Comparison of ENCODE assay signal across 1 cellular context in genomic region chr3:133897547-133897946, GRCh38.
TF ChIP-seq lines count a peak whose summit lies in the region.

No MANE protein-coding gene starts in this region.

TF ChIP-seq in WTC11, 78 proteins besides CTCF, POLR2A, EP300 and RAD21 (continued from another document):
- TF ChIP-seq, protein P1, sequence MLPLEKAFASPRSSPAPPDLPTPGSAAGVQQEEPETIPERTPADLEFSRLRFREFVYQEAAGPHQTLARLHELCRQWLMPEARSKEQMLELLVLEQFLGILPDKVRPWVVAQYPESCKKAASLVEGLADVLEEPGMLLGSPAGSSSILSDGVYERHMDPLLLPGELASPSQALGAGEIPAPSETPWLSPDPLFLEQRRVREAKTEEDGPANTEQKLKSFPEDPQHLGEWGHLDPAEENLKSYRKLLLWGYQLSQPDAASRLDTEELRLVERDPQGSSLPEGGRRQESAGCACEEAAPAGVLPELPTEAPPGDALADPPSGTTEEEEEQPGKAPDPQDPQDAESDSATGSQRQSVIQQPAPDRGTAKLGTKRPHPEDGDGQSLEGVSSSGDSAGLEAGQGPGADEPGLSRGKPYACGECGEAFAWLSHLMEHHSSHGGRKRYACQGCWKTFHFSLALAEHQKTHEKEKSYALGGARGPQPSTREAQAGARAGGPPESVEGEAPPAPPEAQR (CRISPR knock-in tag; IDR thresholded peaks at IDR 0.05): no peak
- no peak for TF ChIP-seq ZBTB21 (CRISPR knock-in tag; IDR thresholded peaks at IDR 0.05; ENCODE audit: borderline replicate concordance)
- TF ChIP-seq, protein P2, sequence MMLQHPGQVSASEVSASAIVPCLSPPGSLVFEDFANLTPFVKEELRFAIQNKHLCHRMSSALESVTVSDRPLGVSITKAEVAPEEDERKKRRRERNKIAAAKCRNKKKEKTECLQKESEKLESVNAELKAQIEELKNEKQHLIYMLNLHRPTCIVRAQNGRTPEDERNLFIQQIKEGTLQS (CRISPR knock-in tag; conservative IDR thresholded peaks at IDR 0.05): no peak
- TF ChIP-seq, protein P3, sequence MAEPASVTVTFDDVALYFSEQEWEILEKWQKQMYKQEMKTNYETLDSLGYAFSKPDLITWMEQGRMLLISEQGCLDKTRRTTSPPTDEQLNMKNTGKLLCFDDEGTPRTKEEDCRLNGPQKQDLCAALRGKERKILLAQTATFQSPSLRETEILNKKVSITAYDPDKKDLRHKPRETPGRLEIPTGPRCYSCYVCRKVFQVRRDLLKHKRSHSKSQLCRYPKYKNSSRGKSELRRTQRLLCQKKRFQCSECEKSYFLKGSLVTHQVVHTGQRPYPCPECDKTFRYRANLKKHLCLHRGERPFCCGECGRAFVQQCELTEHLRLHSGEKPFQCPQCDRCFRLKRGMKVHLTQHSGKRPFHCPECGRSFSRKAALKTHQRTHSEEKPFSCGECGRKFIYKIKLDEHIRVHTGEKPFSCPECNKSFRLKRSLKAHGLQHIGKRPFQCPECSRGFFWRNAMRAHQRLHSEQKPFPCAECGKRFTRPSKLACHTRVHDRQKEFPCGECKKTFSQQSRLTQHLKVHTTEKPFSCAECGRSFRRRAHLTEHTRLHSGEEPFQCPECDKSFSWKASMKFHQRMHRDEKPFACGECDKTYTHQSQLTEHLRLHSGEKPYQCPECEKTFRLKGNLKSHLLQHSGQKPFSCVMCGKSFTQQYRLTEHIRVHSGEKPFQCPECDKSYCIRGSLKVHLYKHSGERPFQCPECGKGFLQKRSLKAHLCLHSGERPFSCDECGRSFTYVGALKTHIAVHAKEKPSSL (CRISPR knock-in tag; conservative IDR thresholded peaks at IDR 0.05): no peak
- no peak for TF ChIP-seq MYBL2 (CRISPR knock-in tag; IDR thresholded peaks at IDR 0.05)
- TF ChIP-seq, protein P4, sequence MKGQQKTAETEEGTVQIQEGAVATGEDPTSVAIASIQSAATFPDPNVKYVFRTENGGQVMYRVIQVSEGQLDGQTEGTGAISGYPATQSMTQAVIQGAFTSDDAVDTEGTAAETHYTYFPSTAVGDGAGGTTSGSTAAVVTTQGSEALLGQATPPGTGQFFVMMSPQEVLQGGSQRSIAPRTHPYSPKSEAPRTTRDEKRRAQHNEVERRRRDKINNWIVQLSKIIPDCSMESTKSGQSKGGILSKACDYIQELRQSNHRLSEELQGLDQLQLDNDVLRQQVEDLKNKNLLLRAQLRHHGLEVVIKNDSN (CRISPR knock-in tag; IDR thresholded peaks at IDR 0.05): no peak
- TF ChIP-seq TP53 (CRISPR knock-in tag; IDR thresholded peaks at IDR 0.05): no peak
- TF ChIP-seq STAT6 (CRISPR knock-in tag; conservative IDR thresholded peaks at IDR 0.05; ENCODE audit: low read depth): no peak
- TF ChIP-seq NFYB (CRISPR knock-in tag; conservative IDR thresholded peaks at IDR 0.05; ENCODE audit: low read depth): no peak
- no peak for TF ChIP-seq TEAD4 (CRISPR knock-in tag; IDR thresholded peaks at IDR 0.05)
- TF ChIP-seq SP1 (CRISPR knock-in tag; conservative IDR thresholded peaks at IDR 0.05): no peak
